In genomic region chr19:55478364-55478763, GRCh38 we compare ENCODE assay signal across 1 cellular context.
TF ChIP-seq lines count a peak whose summit lies in the region.

No MANE protein-coding gene starts in this region.

TF ChIP-seq in HCT116, 20 proteins besides CTCF, POLR2A, EP300 and RAD21 (continued from another document):
- TF ChIP-seq REST (IDR thresholded peaks at IDR 0.05; ENCODE audit: low read depth) (no peak), ELF1 (IDR thresholded peaks at IDR 0.05; ENCODE audit: borderline replicate concordance, low read depth) (no peak)
